In genomic region chr9:133779516-133780403, GRCh38 we compare ENCODE assay signal across 21 cellular contexts. TPM values are rescaled to one million over a fixed set of nuclear protein-coding genes. Genes with fewer than 3 reads are reported as not detected.
A peak's percentile ranks its signal among the peaks of the same experiment; 100 is the strongest.
DNase-seq lines count a peak whose midpoint lies in the region; ATAC-seq and TF ChIP-seq lines count a peak whose summit lies in the region.
"Had no signal": no experiment of that assay in that cellular context is flagged by ENCODE, and none has a peak within 500 bp of the region (broad histone marks: within the 10 kb centered on the region; RNA-seq: fewer than 3 reads in every experiment).

No MANE protein-coding gene starts in this region.

- CTCF ChIA-PET in RWPE1 (lab: Yijun Ruan, JAX) = interaction anchor here (7.5 kb wide), 1 partner anchor 215 kb away, joined by 102 read pairs; no protein-coding TSS in a partner anchor

- 93 to 95% (median 95%) methylated on average over 19 of the region's 19 CpGs for WGBS in psoas muscle, 3 donors

- H3K27me3 ChIP-seq in right atrium auricular region (no peaks in the 10 kb centered on the region), left lung (no peaks in the 10 kb centered on the region), psoas muscle (ENCODE audit: insufficient read depth in 3 of 3, low read length in 2 of 3) (no peaks in the 10 kb centered on the region)

- H3K4me3 ChIP-seq in right atrium auricular region = no peak overlapping the region
- H3K4me3 ChIP-seq in left lung = no peak overlapping the region
- H3K4me3 ChIP-seq in psoas muscle = no peak overlapping the region
- H3K4me3 ChIP-seq: GM23338, SK-N-MC had no signal

- peaks cover 4% of the 10 kb centered on the region for H3K36me3 ChIP-seq in right atrium auricular region
- peaks cover 0 to 64% of the 10 kb centered on the region in 2 donors for H3K36me3 ChIP-seq in left lung
- no peaks in the 10 kb centered on the region for H3K36me3 ChIP-seq in psoas muscle (ENCODE audit: insufficient read depth in 1 of 2, low read depth in 1 of 2)

- intact Hi-C loops in Right ventricle myocardium superior (cut with DNase I) = loop anchor here (5.0 kb wide), 1 partner anchor 323 kb away; no protein-coding TSS in a partner anchor
- intact Hi-C loops in left lung (cut with DNase I) = no loop called here
- intact Hi-C loops in psoas muscle (cut with DNase I) = no loop called here

- DNase-seq in Right ventricle myocardium superior (peak; percentile 33), right atrium auricular region (ENCODE audit: low spot score) (no peak), RWPE1 (ENCODE audit: low spot score) (no peak), left lung (peak; percentile 25 to 44), psoas muscle (peak; percentile 9 to 45), NCI-H510A treated with DMSO at 0.1 percent for 48 hours (lab: John Stamatoyannopoulos, UW) (no peak)
- no peak for DNase-seq in stimulated activated CD4-positive, alpha-beta T cell treated with anti-CD3 and anti-CD28 coated beads, Interleukin-2, amount 100 ng/mL, for 48 hours
- DNase-seq: AML-193, HCEC 1CT, IMR-90, MV-4-11, NCI-H1694, NCI-H2081 treated with DMSO at 0.1 percent for 48 hours, NCI-H2171 treated with DMSO at 0.1 percent for 48 hours, NCI-H526 treated with DMSO at 0.1 percent for 48 hours, OCI-M1, SHP77 treated with DMSO at 0.1 percent for 48 hours had no signal

- no peak for ATAC-seq in Right ventricle myocardium superior (ENCODE audit: poor library complexity)
- ATAC-seq in left lung = no peak
- ATAC-seq in psoas muscle = no peak
- ATAC-seq in HG03159 (IDR thresholded peaks at IDR 0.05; ENCODE audit: unreplicated experiment) = no peak
- ATAC-seq: GM23338 had no signal

- POLR2A ChIA-PET in RWPE1 (lab: Yijun Ruan, JAX; ENCODE audit: low non-redundant PET) = no interaction called here

- TF ChIP-seq CTCF in right atrium auricular region (IDR thresholded peaks at IDR 0.05) = no peak
- no peak for TF ChIP-seq CTCF in RWPE1 (conservative IDR thresholded peaks at IDR 0.05; ENCODE audit: low read depth)
- no peak for TF ChIP-seq CTCF in left lung (IDR thresholded peaks at IDR 0.05)
- no peak for TF ChIP-seq CTCF in psoas muscle (IDR thresholded peaks at IDR 0.05)

- no peaks in the 10 kb centered on the region for H3K9me3 ChIP-seq in right atrium auricular region
- peaks cover 0 to 3% of the 10 kb centered on the region in 2 donors for H3K9me3 ChIP-seq in left lung
- no peaks in the 10 kb centered on the region for H3K9me3 ChIP-seq in psoas muscle

- no peaks in the 10 kb centered on the region for H3K4me1 ChIP-seq in right atrium auricular region
- no peaks in the 10 kb centered on the region for H3K4me1 ChIP-seq in left lung
- H3K4me1 ChIP-seq in psoas muscle = no peaks in the 10 kb centered on the region

- H3K27ac ChIP-seq in right atrium auricular region (no peak overlapping the region), RWPE1 (peak overlapping the region; percentile 15), left lung (no peak overlapping the region), psoas muscle (no peak overlapping the region)
- H3K27ac ChIP-seq: C4-2B, SK-N-MC had no signal

RNA-seq across cellular contexts. Expression of gene SARDH, which starts 41.6 kb away (rescaled TPM):
- total RNA-seq in Right ventricle myocardium superior (0.94 TPM), right atrium auricular region (under 1 TPM; 0.63 to 0.94 TPM), left lung (1 to 10 TPM; 3.9 to 5.9 TPM), psoas muscle (1 to 10 TPM in 3 of 4 donors, under 1 TPM in 1; 0.59 to 2.5 (median 1.5) TPM)
- under 1 TPM; 0.16 to 0.62 (median 0.26) TPM for polyA plus RNA-seq in psoas muscle

Comparison
In these comparisons a context has a peak if more than half of its experiments do, and no peak if none do; other contexts are left out.
1. DNase-seq: peak in Right ventricle myocardium superior (single experiment), left lung (2 of 2) and psoas muscle (2 of 2); none in right atrium auricular region (single experiment), RWPE1 (single experiment), stimulated activated CD4-positive, alpha-beta T cell treated with anti-CD3 and anti-CD28 coated beads, Interleukin-2, amount 100 ng/mL, for 48 hours (0 of 2) and NCI-H510A treated with DMSO at 0.1 percent for 48 hours (single experiment).